Comparison of ENCODE assay signal across 9 cellular contexts in genomic region chr15:55789066-55789660, GRCh38. TPM values are rescaled to one million over a fixed set of nuclear protein-coding genes. Genes with fewer than 3 reads are reported as not detected.
DNase-seq lines count a peak whose midpoint lies in the region; TF ChIP-seq lines count a peak whose summit lies in the region.
"Had no signal": no experiment of that assay in that cellular context is flagged by ENCODE, and none has a peak within 500 bp of the region (broad histone marks: within the 10 kb centered on the region; RNA-seq: fewer than 3 reads in every experiment).

No MANE protein-coding gene starts in this region.

- peaks cover 6% of the 10 kb centered on the region for H3K27me3 Mint-ChIP-seq in activated CD4-positive, alpha-beta memory T cell treated with anti-CD3 and anti-CD28 coated beads for 36 hours

- no peak overlapping the region for H3K27ac ChIP-seq in fibroblast of lung (ENCODE audit: insufficient read depth, low read length)
- H3K27ac ChIP-seq in coronary artery = no peak overlapping the region
- H3K27ac ChIP-seq: body of pancreas had no signal

- intact Hi-C loops in activated CD4-positive, alpha-beta memory T cell treated with anti-CD3 and anti-CD28 coated beads for 36 hours (cut with micrococcal nuclease) = loop anchor here (1.0 to 5.0 kb wide), 2 partner anchors 57 to 263 kb away; no protein-coding TSS in a partner anchor

- no peaks in the 10 kb centered on the region for H3K9me3 ChIP-seq in fibroblast of lung (ENCODE audit: control insufficient read depth, insufficient read depth, low read depth, low read length)

- CTCF ChIA-PET in activated CD4-positive, alpha-beta memory T cell treated with anti-CD3 and anti-CD28 coated beads for 36 hours (lab: Charles Lee) = interaction anchor here (0.5 to 3.0 kb wide), 12 partner anchors 8 to 146 kb away, joined by 3 to 34 read pairs (median 4); no protein-coding TSS in a partner anchor

- H3K4me3 ChIP-seq in fibroblast of lung (replicated peaks in 1 of 4; ENCODE audit: control extremely low read depth in 1 of 4, insufficient read depth in 1 of 4, low read depth in 3 of 4, low read length in 4 of 4) (no peak overlapping the region), coronary artery (no peak overlapping the region)
- H3K4me3 ChIP-seq: body of pancreas had no signal

- POLR2A ChIA-PET in activated CD4-positive, alpha-beta memory T cell treated with anti-CD3 and anti-CD28 coated beads for 36 hours (lab: Charles Lee) = no interaction called here

- no peak overlapping the region for H3K9ac ChIP-seq in fibroblast of lung (ENCODE audit: insufficient read depth, low read length)

- peak; percentile 38 to 47 for TF ChIP-seq CTCF in fibroblast of lung (conservative IDR thresholded peaks at IDR 0.05 in 1 of 2, IDR thresholded peaks at IDR 0.05 in 1 of 2; ENCODE audit: low read depth in 1 of 2, low read length in 2 of 2)
- no peak for TF ChIP-seq CTCF in coronary artery (IDR thresholded peaks at IDR 0.05)

- peak; percentile 46 to 55 for DNase-seq in activated CD4-positive, alpha-beta T cell treated with anti-CD3 and anti-CD28 coated beads for 24 hours (ENCODE audit: low read depth in 2 of 2)
- no peak for DNase-seq in activated CD4-positive, alpha-beta T cell treated with anti-CD3 and anti-CD28 coated beads for 1 hour
- peak; percentile 73 for DNase-seq in activated CD4-positive, alpha-beta memory T cell treated with anti-CD3 and anti-CD28 coated beads for 36 hours
- DNase-seq in fibroblast of lung (ENCODE audit: low read depth in 2 of 2) (no peak), coronary artery (ENCODE audit: low spot score) (no peak), NCI-H1694 treated with DMSO at 0.1 percent for 48 hours (lab: John Stamatoyannopoulos, UW) (no peak), Ammon's horn (ENCODE audit: low spot score) (no peak)
- DNase-seq in stimulated activated CD4-positive, alpha-beta T cell treated with anti-CD3 and anti-CD28 coated beads, Interleukin-4, amount 100 ng/mL, for 4 hours = peak; percentile 4 to 38

- no peaks in the 10 kb centered on the region for H3K36me3 ChIP-seq in fibroblast of lung (ENCODE audit: control insufficient read depth, insufficient read depth, low read length)

- peaks cover 8% of the 10 kb centered on the region for H3K9me3 Mint-ChIP-seq in activated CD4-positive, alpha-beta memory T cell treated with anti-CD3 and anti-CD28 coated beads for 36 hours

- H3K4me2 ChIP-seq in fibroblast of lung (ENCODE audit: extremely low read depth, insufficient read depth, low read length) = no peak overlapping the region

- no peaks in the 10 kb centered on the region for H3K79me2 ChIP-seq in fibroblast of lung (ENCODE audit: control insufficient read depth, insufficient read depth, low read length)

- no peaks in the 10 kb centered on the region for H3K4me1 Mint-ChIP-seq in activated CD4-positive, alpha-beta memory T cell treated with anti-CD3 and anti-CD28 coated beads for 36 hours (ENCODE audit: low read depth)

- H3K4me3 Mint-ChIP-seq in activated CD4-positive, alpha-beta memory T cell treated with anti-CD3 and anti-CD28 coated beads for 36 hours = no peak overlapping the region

- peaks cover 5% of the 10 kb centered on the region for H3K4me1 ChIP-seq in fibroblast of lung (ENCODE audit: control insufficient read depth, extremely low read depth, insufficient read depth, low read length)
- H3K4me1 ChIP-seq: body of pancreas had no signal

- H3K27ac Mint-ChIP-seq in activated CD4-positive, alpha-beta memory T cell treated with anti-CD3 and anti-CD28 coated beads for 36 hours = no peak overlapping the region

- no peak overlapping the region for H2AFZ ChIP-seq in fibroblast of lung (ENCODE audit: low read length)

- H3K27me3 ChIP-seq in fibroblast of lung (ENCODE audit: control insufficient read depth, insufficient read depth, low read length) = no peaks in the 10 kb centered on the region
- H3K27me3 ChIP-seq: body of pancreas had no signal

- H3K36me3 Mint-ChIP-seq in activated CD4-positive, alpha-beta memory T cell treated with anti-CD3 and anti-CD28 coated beads for 36 hours = no peaks in the 10 kb centered on the region

- H4K20me1 ChIP-seq in fibroblast of lung (ENCODE audit: control insufficient read depth, extremely low read depth, insufficient read depth, low read length) = no peaks in the 10 kb centered on the region

RNA-seq across cellular contexts. Expression of gene PRTG, which starts 46.2 kb away (rescaled TPM):
- not detected for total RNA-seq in activated CD4-positive, alpha-beta memory T cell treated with anti-CD3 and anti-CD28 coated beads for 36 hours
- 2.1 and 4.0 TPM in 2 replicates for total RNA-seq in fibroblast of lung
- 0.90 and 2.1 TPM in 2 replicates for polyA plus RNA-seq in fibroblast of lung
- polyA plus RNA-seq in fibroblast of lung (2012) = 1.0 and 2.1 TPM in 2 replicates
- polyA minus RNA-seq in fibroblast of lung (ENCODE audit: low replicate concordance) = 0.19 and 0.90 TPM in 2 replicates

Comparison
In these comparisons a context has a peak if more than half of its experiments do, and no peak if none do; other contexts are left out.
1. DNase-seq: peak in activated CD4-positive, alpha-beta T cell treated with anti-CD3 and anti-CD28 coated beads for 24 hours (2 of 2), activated CD4-positive, alpha-beta memory T cell treated with anti-CD3 and anti-CD28 coated beads for 36 hours (single experiment) and stimulated activated CD4-positive, alpha-beta T cell treated with anti-CD3 and anti-CD28 coated beads, Interleukin-4, amount 100 ng/mL, for 4 hours (2 of 2); none in activated CD4-positive, alpha-beta T cell treated with anti-CD3 and anti-CD28 coated beads for 1 hour (single experiment), fibroblast of lung (0 of 2), coronary artery (single experiment), NCI-H1694 treated with DMSO at 0.1 percent for 48 hours (single experiment) and Ammon's horn (single experiment).